ENCODE assay signal across 9 cellular contexts in genomic region chr17:40450175-40450574, GRCh38. TPM values are rescaled to one million over a fixed set of nuclear protein-coding genes. Genes with fewer than 3 reads are reported as not detected.
DNase-seq lines count a peak whose midpoint lies in the region; ATAC-seq and TF ChIP-seq lines count a peak whose summit lies in the region.
"Had no signal": no experiment of that assay in that cellular context is flagged by ENCODE, and none has a peak within 500 bp of the region (broad histone marks: within the 10 kb centered on the region; RNA-seq: fewer than 3 reads in every experiment).

No MANE protein-coding gene starts in this region.

- no peak overlapping the region for H3K4me3 ChIP-seq in tibial artery

- peak overlapping the region; percentile 80 to 94 for H3K27ac ChIP-seq in tibial artery
- H3K27ac ChIP-seq: neutrophil had no signal

- H3K27me3 ChIP-seq in tibial artery = no peaks in the 10 kb centered on the region

- in situ Hi-C loops in KBM-7 (cut with MboI; ENCODE audit: low pct_unique_long_range_greater_than_20kb, low sequenced_read_pairs) = no loop called here
- in situ Hi-C loops in G401 (cut with HindIII; ENCODE audit: low sequenced_read_pairs) = no loop called here

- TF ChIP-seq CTCF in tibial artery (IDR thresholded peaks at IDR 0.05) = peak; percentile 13

- DNase-seq in EL (peak; percentile 49), KBM-7 (peak; percentile 60), activated T-cell treated with anti-CD3 and anti-CD28 coated beads for 24 hours (ENCODE audit: low read depth) (peak; percentile 28), iPS-NIHi7 (ENCODE audit: extremely low spot score) (peak; percentile 65), tibial artery (no peak), G401 (ENCODE audit: low spot score) (no peak), OCI-M2 (lab: John Stamatoyannopoulos, UW; ENCODE audit: unreplicated experiment) (no peak)

- peaks cover 0 to 28% (median 24%) of the 10 kb centered on the region in 3 donors for H3K36me3 ChIP-seq in tibial artery
- H3K36me3 ChIP-seq: neutrophil had no signal

- intact Hi-C loops in tibial artery (cut with DNase I; ENCODE audit: low total_unique reads) = no loop called here

- no peak for ATAC-seq in GM18498 (IDR thresholded peaks at IDR 0.05; ENCODE audit: unreplicated experiment)

- H3K4me1 ChIP-seq in tibial artery = peaks cover 0 to 81% (median 72%) of the 10 kb centered on the region in 4 donors

- H3K9me3 ChIP-seq in tibial artery = no peaks in the 10 kb centered on the region
- H3K9me3 ChIP-seq: neutrophil had no signal

RNA-seq across cellular contexts. Expression of gene IGFBP4, which starts 6.9 kb away (rescaled TPM):
- total RNA-seq in G401 (2014; rRNA removed; shearing (Covaris generic)) = 44.6 and 46.2 TPM in 2 replicates

RNA-seq across cellular contexts. Expression of gene TOP2A, which starts 32.5 kb away (rescaled TPM):
- 133 and 277 TPM in 2 replicates for total RNA-seq in G401 (2014; rRNA removed; shearing (Covaris generic))

RNA-seq across cellular contexts. Expression of gene TNS4, which starts 51.2 kb away (rescaled TPM):
- not detected in 2 replicates for total RNA-seq in G401 (2014; rRNA removed; shearing (Covaris generic))

Comparison
In these comparisons a context has a peak if more than half of its experiments do, and no peak if none do; other contexts are left out.
1. DNase-seq: peak in EL (single experiment), KBM-7 (single experiment), activated T-cell treated with anti-CD3 and anti-CD28 coated beads for 24 hours (single experiment) and iPS-NIHi7 (single experiment); none in tibial artery (0 of 2), G401 (single experiment) and OCI-M2 (single experiment).